In the genomic region with DNA sequence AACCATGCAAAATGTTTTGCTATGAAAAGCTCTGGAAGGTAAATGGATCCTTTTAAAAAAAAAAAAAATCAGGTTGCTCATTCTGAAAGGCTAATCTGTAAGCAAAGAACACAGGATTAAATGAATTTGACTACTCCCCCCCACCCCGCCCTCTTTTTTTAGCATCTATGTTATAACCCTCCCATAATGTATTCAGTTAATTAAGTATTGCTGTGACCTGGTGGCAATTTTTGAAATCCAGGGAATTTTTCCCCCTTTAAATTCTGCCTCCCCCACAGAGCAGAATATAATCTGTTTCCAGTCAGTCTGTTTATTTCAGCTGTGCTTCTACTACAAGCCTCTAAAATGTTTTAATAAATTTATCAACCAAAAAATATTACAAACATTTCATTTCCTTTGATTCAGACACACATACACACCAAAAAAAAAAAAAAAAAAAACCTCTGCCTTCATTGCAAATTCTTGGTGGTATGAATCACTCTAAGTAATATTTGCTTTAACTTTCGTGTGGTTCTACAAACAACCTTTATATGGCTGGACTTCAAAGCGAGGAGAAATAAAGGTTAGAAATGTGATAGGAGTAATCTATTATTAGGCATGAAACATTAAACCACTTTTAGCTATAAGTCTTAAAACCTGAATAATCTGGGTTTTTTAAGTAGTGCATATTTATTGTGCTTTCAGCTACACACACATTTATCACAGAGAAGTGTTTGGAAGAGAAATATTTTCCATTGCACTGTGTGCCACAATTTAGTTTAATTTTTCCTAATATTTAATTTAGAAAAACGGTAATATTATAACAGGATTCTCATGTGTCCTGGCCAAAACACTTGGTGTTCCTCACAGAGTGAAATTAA, we compare ENCODE assay signal across 8 cellular contexts.
A peak's percentile ranks its signal among the peaks of the same experiment; 100 is the strongest.
DNase-seq lines count a peak whose midpoint lies in the region; TF ChIP-seq lines count a peak whose summit lies in the region.

No MANE protein-coding gene starts in this region.

- no peak overlapping the region for H2AFZ ChIP-seq in smooth muscle cell (ENCODE audit: low read depth)

- no peaks in the 10 kb centered on the region for H4K20me1 ChIP-seq in smooth muscle cell (ENCODE audit: low read depth)

- WGBS in smooth muscle cell (ENCODE audit: low lambda C conversion rate), result 20% methylated on average over 4 of the region's 4 CpGs
- no CpG with 5 or more reads among the region's 4 CpGs for WGBS in mesendoderm (ENCODE audit: extremely low coverage, insufficient coverage, low lambda C conversion rate)

- H3K23ac ChIP-seq in mesendoderm (ENCODE audit: low read length), result no peak overlapping the region

- H3K4me1 ChIP-seq in SJSA1 (replicated peaks) (peaks cover 41% of the 10 kb centered on the region), smooth muscle cell (ENCODE audit: low read depth) (peaks cover 30% of the 10 kb centered on the region), mesendoderm (ENCODE audit: control insufficient read depth, low read depth, low read length) (no peaks in the 10 kb centered on the region)

- H3K79me2 ChIP-seq in smooth muscle cell (ENCODE audit: low read depth), result no peaks in the 10 kb centered on the region
- no peaks in the 10 kb centered on the region for H3K79me2 ChIP-seq in mesendoderm (ENCODE audit: control insufficient read depth, insufficient read depth, low read length)

- no peak overlapping the region for H3K4ac ChIP-seq in mesendoderm (ENCODE audit: low read depth, low read length)

- H3K27ac ChIP-seq in SJSA1 (peak overlapping the region; percentile 87), smooth muscle cell (ENCODE audit: low read depth) (peak overlapping the region; percentile 95), mesendoderm (ENCODE audit: low read depth, low read length) (no peak overlapping the region)

- no peak overlapping the region for H2AK5ac ChIP-seq in mesendoderm (ENCODE audit: low read length)

- H2BK5ac ChIP-seq in mesendoderm (ENCODE audit: low read length), result no peak overlapping the region

- H3F3A ChIP-seq in smooth muscle cell (ENCODE audit: low read depth), result peaks cover 24% of the 10 kb centered on the region

- peak; percentile 84 for DNase-seq in HCEC 1CT
- DNase-seq in SJSA1 (ENCODE audit: low read depth in 1 of 2, low spot score in 2 of 2), result peak in 1 of 2 experiments; percentile 85
- DNase-seq in foreskin melanocyte, result peak; percentile 11
- no peak for DNase-seq in smooth muscle cell (lab: John Stamatoyannopoulos, UW; ENCODE audit: unreplicated experiment)
- DNase-seq in SK-N-DZ (ENCODE audit: low spot score), result no peak
- no peak for DNase-seq in epidermal melanocyte (ENCODE audit: insufficient read length, low spot score)
- DNase-seq in NCI-H1105 (lab: John Stamatoyannopoulos, UW), result no peak
- no peak for DNase-seq in mesendoderm

- H3K18ac ChIP-seq in mesendoderm (ENCODE audit: low read length), result no peak overlapping the region

- H3K56ac ChIP-seq in mesendoderm (ENCODE audit: low read length), result no peak overlapping the region

- H2BK15ac ChIP-seq in mesendoderm (replicated peaks; ENCODE audit: low read depth), result no peak overlapping the region

- peak overlapping the region; percentile 78 for H3K9ac ChIP-seq in smooth muscle cell (ENCODE audit: low read depth)
- H3K9ac ChIP-seq in mesendoderm (ENCODE audit: low read length), result no peak overlapping the region

- H3K36me3 ChIP-seq in SJSA1, result no peaks in the 10 kb centered on the region
- no peaks in the 10 kb centered on the region for H3K36me3 ChIP-seq in smooth muscle cell (ENCODE audit: low read depth)
- H3K36me3 ChIP-seq in mesendoderm (ENCODE audit: control insufficient read depth, insufficient read depth, low read length), result no peaks in the 10 kb centered on the region

- no peaks in the 10 kb centered on the region for H3K79me1 ChIP-seq in mesendoderm (ENCODE audit: low read length)

- H3K9me3 ChIP-seq in SJSA1 (replicated peaks), result no peaks in the 10 kb centered on the region
- H3K9me3 ChIP-seq in smooth muscle cell (replicated peaks; ENCODE audit: low read depth), result no peaks in the 10 kb centered on the region

- H4K5ac ChIP-seq in mesendoderm (ENCODE audit: low read length), result no peak overlapping the region

- H3K27me3 ChIP-seq in SJSA1 (replicated peaks), result no peaks in the 10 kb centered on the region
- H3K27me3 ChIP-seq in smooth muscle cell (ENCODE audit: low read depth), result no peaks in the 10 kb centered on the region
- H3K27me3 ChIP-seq in mesendoderm (ENCODE audit: insufficient read depth, low read length, poor library complexity), result no peaks in the 10 kb centered on the region

- H2BK120ac ChIP-seq in mesendoderm (ENCODE audit: low read depth, low read length), result no peak overlapping the region

- no peak for TF ChIP-seq CTCF in smooth muscle cell (IDR thresholded peaks at IDR 0.05; ENCODE audit: borderline replicate concordance, insufficient read depth, poor library complexity, severe bottlenecking)

- H3K4me3 ChIP-seq in SJSA1 (no peak overlapping the region), smooth muscle cell (peak overlapping the region; percentile 28), mesendoderm (ENCODE audit: low read length) (no peak overlapping the region)

- H3K4me2 ChIP-seq in smooth muscle cell (peak overlapping the region; percentile 82), mesendoderm (ENCODE audit: low read length) (no peak overlapping the region)

- no peak overlapping the region for H4K8ac ChIP-seq in mesendoderm (ENCODE audit: low read depth, low read length)

Comparison
In these comparisons a context has a peak if more than half of its experiments do, and no peak if none do; other contexts are left out.
1. DNase-seq: peak in HCEC 1CT (single experiment) and foreskin melanocyte (single experiment); none in smooth muscle cell (single experiment), SK-N-DZ (single experiment), epidermal melanocyte (single experiment), NCI-H1105 (single experiment) and mesendoderm (single experiment).